In the genomic region with DNA sequence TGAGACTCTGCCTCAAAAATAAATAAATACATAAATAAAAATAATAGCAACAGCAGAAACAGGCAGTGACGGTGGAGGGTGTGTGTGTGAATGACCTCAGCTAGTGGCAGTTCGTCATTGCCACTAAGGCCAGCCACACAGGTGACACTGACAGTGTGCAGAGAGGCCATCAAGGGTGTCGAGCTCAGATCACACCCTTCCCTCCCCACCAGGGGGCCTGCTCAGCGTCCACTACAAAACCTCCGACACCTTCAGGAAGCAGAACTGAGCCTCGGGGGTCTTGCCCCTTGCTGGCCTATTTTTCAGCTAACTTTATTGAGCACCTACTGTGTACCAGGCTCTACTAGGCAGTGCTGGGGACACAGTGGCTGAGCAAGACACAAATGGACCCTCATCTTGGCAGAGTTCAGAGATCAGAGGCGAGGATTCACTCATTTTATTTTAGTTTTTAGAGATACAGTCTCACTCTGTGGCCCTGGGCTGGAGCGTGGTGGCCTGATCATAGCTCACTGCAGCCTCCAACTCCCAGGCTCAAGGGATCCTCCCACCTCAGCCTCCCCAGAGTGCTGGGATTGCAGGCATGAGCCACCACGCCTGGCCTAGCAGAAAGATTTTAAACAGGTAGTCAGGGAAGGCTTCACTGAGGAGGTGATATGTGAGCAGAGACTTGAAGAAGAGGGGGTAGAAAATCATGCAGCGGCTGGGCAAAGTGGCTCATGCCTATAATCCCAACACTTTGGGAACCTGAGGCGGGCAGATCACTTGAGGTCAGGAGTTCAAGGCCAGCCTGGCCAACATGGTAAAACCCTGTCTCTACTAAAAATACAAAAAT, we compare ENCODE assay signal across 8 cellular contexts. TPM values are rescaled to one million over a fixed set of nuclear protein-coding genes. Genes with fewer than 3 reads are reported as not detected.
DNase-seq lines count a peak whose midpoint lies in the region; ATAC-seq, FAIRE-seq and TF ChIP-seq lines count a peak whose summit lies in the region.

No MANE protein-coding gene starts in this region.

- no peaks in the 10 kb centered on the region for H3K36me3 Mint-ChIP-seq in type B pancreatic cell

- no peak overlapping the region for H3K27ac Mint-ChIP-seq in type B pancreatic cell

- 37 to 51% (median 39%) methylated on average over 11 of the region's 11 CpGs for WGBS in small intestine, 3 donors

- no peak for FAIRE-seq in small intestine (lab: Jason Lieb, UNC)

- TF ChIP-seq CTCF in cardiac muscle cell (IDR thresholded peaks at IDR 0.05; ENCODE audit: low read depth, low read length) (peak; percentile 42), type B pancreatic cell (conservative IDR thresholded peaks at IDR 0.05) (peak; percentile 72)

- no peak overlapping the region for H3K4me3 Mint-ChIP-seq in type B pancreatic cell

- no peak overlapping the region for H3K4me3 ChIP-seq in cardiac muscle cell
- H3K4me3 ChIP-seq in small intestine (ENCODE audit: low read depth in 1 of 2, low read length in 2 of 2) = no peak overlapping the region

- peaks cover 9% of the 10 kb centered on the region for H3K4me1 ChIP-seq in cardiac muscle cell (ENCODE audit: low read depth)
- H3K4me1 ChIP-seq in small intestine (ENCODE audit: control insufficient read depth in 2 of 2, insufficient read depth in 1 of 2, low read depth in 1 of 2, low read length in 1 of 2) = no peaks in the 10 kb centered on the region

- peak; percentile 38; the same call in 2 of the 3 replicates for ATAC-seq in SK-N-SH treated with all-trans-retinoic acid at 6 μM for 48 hours

- H3K27me3 Mint-ChIP-seq in type B pancreatic cell = peaks cover 25% of the 10 kb centered on the region

- H3K9me3 ChIP-seq in cardiac muscle cell (ENCODE audit: low read depth) (no peaks in the 10 kb centered on the region), small intestine (ENCODE audit: control insufficient read depth, low read depth) (no peaks in the 10 kb centered on the region)

- H3K36me3 ChIP-seq in cardiac muscle cell = no peaks in the 10 kb centered on the region
- no peaks in the 10 kb centered on the region for H3K36me3 ChIP-seq in small intestine (ENCODE audit: control insufficient read depth in 2 of 2, insufficient read depth in 2 of 2, low read length in 2 of 2)

- peak; percentile 13 for DNase-seq in stimulated activated CD4-positive, alpha-beta T cell treated with anti-CD3 and anti-CD28 coated beads, Interleukin-1b, Interleukin-23, amount 100 ng/mL, for 48 hours
- no peak for DNase-seq in stimulated activated CD4-positive, alpha-beta T cell treated with anti-CD3 and anti-CD28 coated beads, Interleukin-4, amount 100 ng/mL, for 4 hours
- peak in 1 of 2 donors; percentile 87 for DNase-seq in cardiac muscle cell (ENCODE audit: low read depth in 1 of 2, low spot score in 1 of 2)
- no peak for DNase-seq in type B pancreatic cell (ENCODE audit: extremely low spot score, unreplicated experiment)
- DNase-seq in AG20443 (ENCODE audit: low spot score) = no peak
- no peak for DNase-seq in small intestine
- no peak for DNase-seq in activated gamma-delta T cell treated with Interleukin-2 at 50 U/mL for 16 hours

- H3K9me3 Mint-ChIP-seq in type B pancreatic cell = no peaks in the 10 kb centered on the region

- H3K27me3 ChIP-seq in cardiac muscle cell (no peaks in the 10 kb centered on the region), small intestine (ENCODE audit: control insufficient read depth in 2 of 2, insufficient read depth in 2 of 2, low read length in 2 of 2) (peaks cover 4 to 12% of the 10 kb centered on the region in 2 donors)

- H3K4me1 Mint-ChIP-seq in type B pancreatic cell (ENCODE audit: unreplicated experiment) = peaks cover 10% of the 10 kb centered on the region

- H3K27ac ChIP-seq in cardiac muscle cell = peak overlapping the region; percentile 80
- no peak overlapping the region for H3K27ac ChIP-seq in small intestine (ENCODE audit: low read depth in 1 of 2, low read length in 1 of 2)

TF ChIP-seq in SK-N-SH treated with all-trans-retinoic acid at 6 μM for 48 hours, 23 proteins besides CTCF, POLR2A, EP300 and RAD21 (continues in another document):
- TF ChIP-seq ZNF8 (CRISPR knock-in tag; IDR thresholded peaks at IDR 0.05) = no peak
- TF ChIP-seq OSR1 (CRISPR knock-in tag; IDR thresholded peaks at IDR 0.05) = no peak
- TF ChIP-seq ZFP30 (CRISPR knock-in tag; IDR thresholded peaks at IDR 0.05) = no peak
- TF ChIP-seq, protein P1, sequence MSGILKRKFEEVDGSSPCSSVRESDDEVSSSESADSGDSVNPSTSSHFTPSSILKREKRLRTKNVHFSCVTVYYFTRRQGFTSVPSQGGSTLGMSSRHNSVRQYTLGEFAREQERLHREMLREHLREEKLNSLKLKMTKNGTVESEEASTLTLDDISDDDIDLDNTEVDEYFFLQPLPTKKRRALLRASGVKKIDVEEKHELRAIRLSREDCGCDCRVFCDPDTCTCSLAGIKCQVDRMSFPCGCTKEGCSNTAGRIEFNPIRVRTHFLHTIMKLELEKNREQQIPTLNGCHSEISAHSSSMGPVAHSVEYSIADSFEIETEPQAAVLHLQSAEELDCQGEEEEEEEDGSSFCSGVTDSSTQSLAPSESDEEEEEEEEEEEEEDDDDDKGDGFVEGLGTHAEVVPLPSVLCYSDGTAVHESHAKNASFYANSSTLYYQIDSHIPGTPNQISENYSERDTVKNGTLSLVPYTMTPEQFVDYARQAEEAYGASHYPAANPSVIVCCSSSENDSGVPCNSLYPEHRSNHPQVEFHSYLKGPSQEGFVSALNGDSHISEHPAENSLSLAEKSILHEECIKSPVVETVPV (CRISPR knock-in tag; IDR thresholded peaks at IDR 0.05) = no peak
- no peak for TF ChIP-seq RARB (CRISPR knock-in tag; IDR thresholded peaks at IDR 0.05)
- no peak for TF ChIP-seq ESRRG (CRISPR knock-in tag; IDR thresholded peaks at IDR 0.05)
- TF ChIP-seq, protein P2, sequence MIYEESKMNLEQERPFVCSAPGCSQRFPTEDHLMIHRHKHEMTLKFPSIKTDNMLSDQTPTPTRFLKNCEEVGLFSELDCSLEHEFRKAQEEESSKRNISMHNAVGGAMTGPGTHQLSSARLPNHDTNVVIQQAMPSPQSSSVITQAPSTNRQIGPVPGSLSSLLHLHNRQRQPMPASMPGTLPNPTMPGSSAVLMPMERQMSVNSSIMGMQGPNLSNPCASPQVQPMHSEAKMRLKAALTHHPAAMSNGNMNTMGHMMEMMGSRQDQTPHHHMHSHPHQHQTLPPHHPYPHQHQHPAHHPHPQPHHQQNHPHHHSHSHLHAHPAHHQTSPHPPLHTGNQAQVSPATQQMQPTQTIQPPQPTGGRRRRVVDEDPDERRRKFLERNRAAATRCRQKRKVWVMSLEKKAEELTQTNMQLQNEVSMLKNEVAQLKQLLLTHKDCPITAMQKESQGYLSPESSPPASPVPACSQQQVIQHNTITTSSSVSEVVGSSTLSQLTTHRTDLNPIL (CRISPR knock-in tag; IDR thresholded peaks at IDR 0.05; ENCODE audit: low read depth) = no peak
- TF ChIP-seq GLIS3 (CRISPR knock-in tag; IDR thresholded peaks at IDR 0.05) = no peak
- TF ChIP-seq PPARA (CRISPR knock-in tag; IDR thresholded peaks at IDR 0.05; ENCODE audit: borderline replicate concordance) = no peak
- TF ChIP-seq ZC3H10 (CRISPR knock-in tag; IDR thresholded peaks at IDR 0.05) = no peak
- no peak for TF ChIP-seq TCF4 (CRISPR knock-in tag; IDR thresholded peaks at IDR 0.05; ENCODE audit: borderline replicate concordance)
- TF ChIP-seq ISL1 (CRISPR knock-in tag; IDR thresholded peaks at IDR 0.05) = no peak
- TF ChIP-seq ZFP3 (CRISPR knock-in tag; IDR thresholded peaks at IDR 0.05) = no peak
- TF ChIP-seq, protein P3, sequence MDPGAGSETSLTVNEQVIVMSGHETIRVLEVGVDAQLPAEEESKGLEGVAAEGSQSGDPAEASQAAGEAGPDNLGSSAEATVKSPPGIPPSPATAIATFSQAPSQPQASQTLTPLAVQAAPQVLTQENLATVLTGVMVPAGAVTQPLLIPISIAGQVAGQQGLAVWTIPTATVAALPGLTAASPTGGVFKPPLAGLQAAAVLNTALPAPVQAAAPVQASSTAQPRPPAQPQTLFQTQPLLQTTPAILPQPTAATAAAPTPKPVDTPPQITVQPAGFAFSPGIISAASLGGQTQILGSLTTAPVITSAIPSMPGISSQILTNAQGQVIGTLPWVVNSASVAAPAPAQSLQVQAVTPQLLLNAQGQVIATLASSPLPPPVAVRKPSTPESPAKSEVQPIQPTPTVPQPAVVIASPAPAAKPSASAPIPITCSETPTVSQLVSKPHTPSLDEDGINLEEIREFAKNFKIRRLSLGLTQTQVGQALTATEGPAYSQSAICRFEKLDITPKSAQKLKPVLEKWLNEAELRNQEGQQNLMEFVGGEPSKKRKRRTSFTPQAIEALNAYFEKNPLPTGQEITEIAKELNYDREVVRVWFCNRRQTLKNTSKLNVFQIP (CRISPR knock-in tag; IDR thresholded peaks at IDR 0.05; ENCODE audit: borderline replicate concordance, low read depth) = no peak
- TF ChIP-seq CSDC2 (CRISPR knock-in tag; IDR thresholded peaks at IDR 0.05) = no peak
- no peak for TF ChIP-seq ARNTL (CRISPR knock-in tag; IDR thresholded peaks at IDR 0.05; ENCODE audit: borderline replicate concordance, low read depth)

RNA-seq across cellular contexts. Expression of a gene that starts 30.3 kb away (rescaled TPM):
- total RNA-seq in cardiac muscle cell = 74.8 and 130 TPM in 2 replicates
- polyA plus RNA-seq in cardiac muscle cell = 10.5 and 23.0 TPM in 2 replicates
- total RNA-seq in type B pancreatic cell (ENCODE audit: low replicate concordance) = 1.7 and 9.5 TPM in 2 replicates
- polyA plus RNA-seq in small intestine = 1 to 10 TPM in 2 of 3 donors, under 1 TPM in 1; 0.22 to 6.0 (median 1.1) TPM

RNA-seq across cellular contexts. Expression of a gene that starts 49.5 kb away (rescaled TPM):
- 2.2 and 18.1 TPM in 2 replicates for total RNA-seq in cardiac muscle cell
- 5.1 and 18.7 TPM in 2 replicates for polyA plus RNA-seq in cardiac muscle cell
- 4.3 and 8.9 TPM in 2 replicates for total RNA-seq in type B pancreatic cell (ENCODE audit: low replicate concordance)
- 10 to 100 TPM in 2 of 3 donors, 1 to 10 TPM in 1; 8.9 to 21.0 (median 11.0) TPM for polyA plus RNA-seq in small intestine

RNA-seq across cellular contexts. Expression of a gene that starts 50.0 kb away (rescaled TPM):
- total RNA-seq in cardiac muscle cell (0.49 and 0.66 TPM in 2 replicates), type B pancreatic cell (ENCODE audit: low replicate concordance) (0.21 and 1.2 TPM in 2 replicates)
- polyA plus RNA-seq in cardiac muscle cell (0.54 and 0.68 TPM in 2 replicates), small intestine (1 to 10 TPM in 1 of 3 donors, under 1 TPM in 2; 0.67 to 9.8 (median 0.81) TPM)

RNA-seq across cellular contexts. Expression of a gene that starts 54.8 kb away (rescaled TPM):
- total RNA-seq in cardiac muscle cell (4.5 and 10.1 TPM in 2 replicates), type B pancreatic cell (ENCODE audit: low replicate concordance) (1.2 and 4.3 TPM in 2 replicates)
- polyA plus RNA-seq in cardiac muscle cell (8.7 and 10.8 TPM in 2 replicates), small intestine (1 to 10 TPM in 2 of 3 donors, under 1 TPM in 1; 0.27 to 4.5 (median 2.5) TPM)
